11 cellular contexts compared by ENCODE assay signal in genomic region chr2:168699834-168700417, GRCh38.
DNase-seq lines count a peak whose midpoint lies in the region; ATAC-seq and TF ChIP-seq lines count a peak whose summit lies in the region.
"Had no signal": no experiment of that assay in that cellular context is flagged by ENCODE, and none has a peak within 500 bp of the region (broad histone marks: within the 10 kb centered on the region; RNA-seq: fewer than 3 reads in every experiment).

No MANE protein-coding gene starts in this region.

- CTCF ChIA-PET in A673 (lab: Charles Lee), result no interaction called here

- no peak overlapping the region for H3K4me3 Mint-ChIP-seq in neural progenitor cell
- H3K4me3 Mint-ChIP-seq: central memory CD8-positive, alpha-beta T cell had no signal

- DNase-seq in A673 (ENCODE audit: low spot score) (peak; percentile 9), NCI-H2171 (lab: John Stamatoyannopoulos, UW) (peak; percentile 37), esophagus muscularis mucosa (ENCODE audit: extremely low spot score) (peak; percentile 94), mesenchymal stem cell (peak; percentile 73), NCI-H2081 (lab: John Stamatoyannopoulos, UW) (no peak), neural progenitor cell (ENCODE audit: low spot score) (no peak), NCI-H526 (lab: John Stamatoyannopoulos, UW) (no peak)
- DNase-seq: activated CD4-positive, alpha-beta T cell treated with anti-CD3 and anti-CD28 coated beads for 1 hour; mesendoderm had no signal

- H3K9ac ChIP-seq in mesenchymal stem cell (ENCODE audit: low read length) (no peak overlapping the region), neural progenitor cell (no peak overlapping the region)

- H3K4me1 ChIP-seq in A673 (ENCODE audit: insufficient read depth, low read length, poor library complexity, severe bottlenecking), result no peaks in the 10 kb centered on the region
- H3K4me1 ChIP-seq in esophagus muscularis mucosa, result peaks cover 0 to 34% (median 27%) of the 10 kb centered on the region in 4 donors
- no peaks in the 10 kb centered on the region for H3K4me1 ChIP-seq in mesenchymal stem cell (ENCODE audit: control insufficient read depth, insufficient read depth, low read depth, low read length)
- no peaks in the 10 kb centered on the region for H3K4me1 ChIP-seq in neural progenitor cell

- H3K18ac ChIP-seq in mesenchymal stem cell (ENCODE audit: low read depth in 1 of 2, low read length in 2 of 2), result no peak overlapping the region

- no peak overlapping the region for H3K14ac ChIP-seq in mesenchymal stem cell (ENCODE audit: low read length in 2 of 2)

- no peak overlapping the region for H3K27ac Mint-ChIP-seq in neural progenitor cell

- no peaks in the 10 kb centered on the region for H4K20me1 ChIP-seq in neural progenitor cell (ENCODE audit: low read depth)

- no peak for TF ChIP-seq POLR2A in esophagus muscularis mucosa (IDR thresholded peaks at IDR 0.05; ENCODE audit: low read depth)

- H3K9me3 Mint-ChIP-seq in neural progenitor cell, result no peaks in the 10 kb centered on the region
- H3K9me3 Mint-ChIP-seq: central memory CD8-positive, alpha-beta T cell had no signal

- peaks cover 8% of the 10 kb centered on the region for H3K4me1 Mint-ChIP-seq in neural progenitor cell
- H3K4me1 Mint-ChIP-seq: central memory CD8-positive, alpha-beta T cell had no signal

- H3K79me1 ChIP-seq in mesenchymal stem cell (replicated peaks; ENCODE audit: low read length, poor library complexity, severe bottlenecking), result peaks cover 3% of the 10 kb centered on the region

- H3F3A ChIP-seq in neural progenitor cell (ENCODE audit: low read depth), result no peaks in the 10 kb centered on the region

- H3K36me3 ChIP-seq in A673 (ENCODE audit: insufficient read depth, low read length, poor library complexity, severe bottlenecking) (no peaks in the 10 kb centered on the region), esophagus muscularis mucosa (peaks cover 0 to 16% (median 0%) of the 10 kb centered on the region in 4 donors), mesenchymal stem cell (ENCODE audit: control insufficient read depth in 1 of 2, insufficient read depth in 2 of 2, low read depth in 1 of 2, low read length in 2 of 2) (no peaks in the 10 kb centered on the region), neural progenitor cell (no peaks in the 10 kb centered on the region)

- BruUV-seq in A673 (replicated peaks; lab: Mats Ljungman, UMichigan), result no TSS peak

- H3K23ac ChIP-seq in mesenchymal stem cell (ENCODE audit: low read length in 2 of 2), result no peak overlapping the region

- peaks cover 18% of the 10 kb centered on the region for H3K36me3 Mint-ChIP-seq in neural progenitor cell

- no peaks in the 10 kb centered on the region for H3K27me3 Mint-ChIP-seq in neural progenitor cell (ENCODE audit: insufficient read depth, low read depth)
- H3K27me3 Mint-ChIP-seq: central memory CD8-positive, alpha-beta T cell had no signal

- H3K4me3 ChIP-seq in A673 (ENCODE audit: low read depth, low read length, poor library complexity, severe bottlenecking) (no peak overlapping the region), esophagus muscularis mucosa (no peak overlapping the region), mesenchymal stem cell (ENCODE audit: insufficient read depth in 1 of 2, low read depth in 1 of 2, low read length in 2 of 2) (no peak overlapping the region), neural progenitor cell (no peak overlapping the region)

- no peak overlapping the region for H2AK5ac ChIP-seq in mesenchymal stem cell (ENCODE audit: low read length, severe bottlenecking)

- H3K27ac ChIP-seq in A673 (ENCODE audit: low read depth, low read length, poor library complexity, severe bottlenecking) (no peak overlapping the region), esophagus muscularis mucosa (replicated peaks in 1 of 4) (peak overlapping the region; percentile 32 to 59 (median 56)), mesenchymal stem cell (ENCODE audit: low read length, poor library complexity, severe bottlenecking) (no peak overlapping the region), neural progenitor cell (no peak overlapping the region)

- no peak overlapping the region for H2BK12ac ChIP-seq in mesenchymal stem cell (ENCODE audit: low read length in 2 of 2)

- H3K4ac ChIP-seq in mesenchymal stem cell (ENCODE audit: low read depth in 1 of 2, low read length in 2 of 2), result no peak overlapping the region

- 59% methylated on average over 8 of the region's 8 CpGs for WGBS in esophagus muscularis mucosa
- 88% methylated on average over 7 of the region's 8 CpGs for WGBS in mesenchymal stem cell

- no peak overlapping the region for H2BK15ac ChIP-seq in mesenchymal stem cell (ENCODE audit: low read depth, poor library complexity, severe bottlenecking)

- no peak overlapping the region for H4K8ac ChIP-seq in mesenchymal stem cell (ENCODE audit: low read length)

- intact Hi-C loops in A673 (cut with micrococcal nuclease; ENCODE audit: unreplicated experiment) (no loop called here), esophagus muscularis mucosa (cut with DNase I) (loop anchor here (10.0 kb wide), 1 partner anchor 245 kb away; the partner anchor contains the start of gene CERS6)

- TF ChIP-seq CTCF in A673 (conservative IDR thresholded peaks at IDR 0.05; ENCODE audit: low read depth, low read length) (no peak), esophagus muscularis mucosa (IDR thresholded peaks at IDR 0.05) (no peak), neural progenitor cell (IDR thresholded peaks at IDR 0.05) (no peak)

- no peak overlapping the region for H2BK120ac ChIP-seq in mesenchymal stem cell (ENCODE audit: low read depth, low read length)

- no peak overlapping the region for H2AFZ ChIP-seq in mesenchymal stem cell (ENCODE audit: low read depth, low read length)
- H2AFZ ChIP-seq in neural progenitor cell (replicated peaks), result no peak overlapping the region

- POLR2A ChIA-PET in A673 (lab: Charles Lee; ENCODE audit: low non-redundant PET), result no interaction called here

- no peaks in the 10 kb centered on the region for H3K79me2 ChIP-seq in neural progenitor cell (ENCODE audit: low read depth)

- no peak overlapping the region for H4K91ac ChIP-seq in mesenchymal stem cell (ENCODE audit: low read length)

- H3K4me2 ChIP-seq in mesenchymal stem cell (ENCODE audit: low read length, poor library complexity, severe bottlenecking) (no peak overlapping the region), neural progenitor cell (no peak overlapping the region)

- H3K27me3 ChIP-seq in A673 (replicated peaks; ENCODE audit: insufficient read depth, low read depth, low read length, poor library complexity) (no peaks in the 10 kb centered on the region), esophagus muscularis mucosa (no peaks in the 10 kb centered on the region), mesenchymal stem cell (ENCODE audit: control insufficient read depth in 1 of 2, insufficient read depth in 1 of 2, low read length in 2 of 2) (no peaks in the 10 kb centered on the region), neural progenitor cell (no peaks in the 10 kb centered on the region)

- H3K9me3 ChIP-seq in A673 (ENCODE audit: low read depth, low read length, poor library complexity, severe bottlenecking) (no peaks in the 10 kb centered on the region), esophagus muscularis mucosa (no peaks in the 10 kb centered on the region), mesenchymal stem cell (ENCODE audit: control insufficient read depth, low read length) (no peaks in the 10 kb centered on the region), neural progenitor cell (ENCODE audit: low read depth) (no peaks in the 10 kb centered on the region)

- no peak for TF ChIP-seq EP300 in esophagus muscularis mucosa (IDR thresholded peaks at IDR 0.05)

- no peak overlapping the region for H2BK5ac ChIP-seq in mesenchymal stem cell (ENCODE audit: low read depth, low read length, poor library complexity, severe bottlenecking)

- no peak for ATAC-seq in GM21515 (IDR thresholded peaks at IDR 0.05; ENCODE audit: unreplicated experiment)

Comparison
In these comparisons a context has a peak if more than half of its experiments do, and no peak if none do; other contexts are left out.
1. DNase-seq: peak in A673 (single experiment), NCI-H2171 (single experiment), esophagus muscularis mucosa (single experiment) and mesenchymal stem cell (single experiment); none in NCI-H2081 (0 of 2), neural progenitor cell (single experiment) and NCI-H526 (0 of 2).
2. H3K27ac ChIP-seq: peak in esophagus muscularis mucosa (4 of 4); none in A673 (single experiment), mesenchymal stem cell (single experiment) and neural progenitor cell (single experiment).